Comparison of ENCODE assay signal across 8 cellular contexts in the genomic region with DNA sequence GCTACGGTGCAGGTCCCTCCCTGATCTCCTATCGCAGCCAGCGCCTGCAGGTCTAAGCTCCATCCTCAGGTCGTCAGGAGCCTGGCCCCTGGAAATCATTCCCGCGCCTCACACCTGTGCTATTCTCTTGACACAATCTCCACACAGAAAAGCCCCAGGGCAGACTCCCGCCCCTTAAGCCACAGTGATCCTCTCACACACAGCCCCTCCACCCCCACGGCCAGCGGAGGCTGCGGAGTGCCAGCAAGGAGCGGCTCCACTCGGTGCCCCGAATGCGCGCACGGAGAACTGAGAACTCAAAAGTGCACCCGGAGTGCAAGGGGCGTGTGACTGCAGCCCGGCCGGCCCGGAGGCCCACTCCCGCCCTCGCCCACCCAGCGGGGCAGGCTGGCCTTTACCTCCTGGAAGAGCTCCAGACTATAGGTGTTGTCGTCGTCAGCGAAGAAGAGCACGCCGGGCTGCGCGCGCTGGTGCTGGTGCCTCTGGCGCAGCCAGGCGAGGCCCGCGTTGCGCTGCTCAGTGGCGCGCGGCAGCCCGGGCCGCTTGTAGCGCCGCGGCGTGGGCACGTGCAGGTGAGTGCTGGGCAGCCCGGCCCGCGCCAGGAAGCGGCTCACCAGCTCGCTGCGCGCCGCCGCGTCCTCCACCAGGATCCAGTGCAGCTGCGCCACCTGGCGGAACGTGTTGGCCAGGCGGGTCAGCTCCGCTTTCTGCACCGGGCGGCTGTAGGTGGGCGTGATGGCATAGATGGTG. TPM values are rescaled to one million over a fixed set of nuclear protein-coding genes. Genes with fewer than 3 reads are reported as not detected.
DNase-seq lines count a peak whose midpoint lies in the region; ATAC-seq and TF ChIP-seq lines count a peak whose summit lies in the region.

No MANE protein-coding gene starts in this region.

- peak overlapping the region; percentile 100 for H3K4me2 ChIP-seq in hepatocyte

- H3K9me3 ChIP-seq in hepatocyte (ENCODE audit: low read depth) (no peaks in the 10 kb centered on the region), uterus (no peaks in the 10 kb centered on the region)

- no peak for TF ChIP-seq POLR2A in uterus (IDR thresholded peaks at IDR 0.05)

- DNase-seq in NCI-H1105 treated with DMSO at 0.1 percent for 48 hours (lab: John Stamatoyannopoulos, UW) (peak; percentile 89), anterior cingulate cortex (lab: John Stamatoyannopoulos, UW) (peak in 56 of 58 donors; percentile 14 to 89 (median 66)), hepatocyte (ENCODE audit: low spot score) (peak; percentile 94), uterus (peak; percentile 52 to 73)

- H3K36me3 ChIP-seq in hepatocyte (replicated peaks; ENCODE audit: insufficient read depth, low read depth) = no peaks in the 10 kb centered on the region
- no peaks in the 10 kb centered on the region for H3K36me3 ChIP-seq in rectal smooth muscle tissue (ENCODE audit: control insufficient read depth, insufficient read depth, low read length)
- no peaks in the 10 kb centered on the region for H3K36me3 ChIP-seq in uterus

- H3K4me3 ChIP-seq in hepatocyte (peak overlapping the region; percentile 77), rectal smooth muscle tissue (ENCODE audit: low read length) (peak overlapping the region; percentile 58), uterus (peak overlapping the region; percentile 25 to 38)

- H3K4me1 ChIP-seq in hepatocyte (ENCODE audit: insufficient read depth) (peaks cover 8% of the 10 kb centered on the region), rectal smooth muscle tissue (ENCODE audit: control insufficient read depth, insufficient read depth, low read length) (peaks cover 2% of the 10 kb centered on the region), uterus (peaks cover 0 to 13% of the 10 kb centered on the region in 2 donors)

- no peak overlapping the region for H3K9ac ChIP-seq in rectal smooth muscle tissue (ENCODE audit: low read length)

- no peaks in the 10 kb centered on the region for H3K9me3 Mint-ChIP-seq in T-helper 1 cell treated with Interleukin-12 subunit alpha and Interleukin-12 subunit beta and Interleukin-4 antibody, amounts not matched to agents 30 μg/mL and 1 μg/mL, for 36 hours

- 1% methylated on average over 58 of the region's 65 CpGs for WGBS in hepatocyte (ENCODE audit: low lambda C conversion rate, missing lambda C conversion rate)

- H3K27ac ChIP-seq in hepatocyte = no peak overlapping the region
- H3K27ac ChIP-seq in rectal smooth muscle tissue (ENCODE audit: low read depth, low read length) = no peak overlapping the region
- no peak overlapping the region for H3K27ac ChIP-seq in uterus

- peak overlapping the region; percentile 69 for H3K4me3 Mint-ChIP-seq in T-helper 1 cell treated with Interleukin-12 subunit alpha and Interleukin-12 subunit beta and Interleukin-4 antibody, amounts not matched to agents 30 μg/mL and 1 μg/mL, for 36 hours

- intact Hi-C loops in uterus (cut with DNase I; ENCODE audit: low total_unique reads) = loop anchor here (10.0 kb wide), 1 partner anchor 241 kb away; no protein-coding TSS in a partner anchor

- peak; percentile 96 for ATAC-seq in HG02678 (IDR thresholded peaks at IDR 0.05; ENCODE audit: unreplicated experiment)

- no peaks in the 10 kb centered on the region for H3K36me3 Mint-ChIP-seq in T-helper 1 cell treated with Interleukin-12 subunit alpha and Interleukin-12 subunit beta and Interleukin-4 antibody, amounts not matched to agents 30 μg/mL and 1 μg/mL, for 36 hours (ENCODE audit: low read depth)

- H3K27me3 ChIP-seq in hepatocyte (peaks cover 92% of the 10 kb centered on the region), rectal smooth muscle tissue (ENCODE audit: control insufficient read depth, insufficient read depth, low read length) (peaks cover 11% of the 10 kb centered on the region), uterus (no peaks in the 10 kb centered on the region)

- TF ChIP-seq CTCF in GM12874 (IDR thresholded peaks at IDR 0.05; ENCODE audit: insufficient read depth, low read depth, low read length) (peak; percentile 97), hepatocyte (IDR thresholded peaks at IDR 0.05; ENCODE audit: poor library complexity) (peak; percentile 88), uterus (IDR thresholded peaks at IDR 0.05) (peak; percentile 67 to 83 (median 74))

- peak overlapping the region; percentile 89 for H2AFZ ChIP-seq in hepatocyte

- H4K20me1 ChIP-seq in hepatocyte (ENCODE audit: insufficient read depth, poor library complexity, severe bottlenecking) = no peaks in the 10 kb centered on the region

- peaks cover 6% of the 10 kb centered on the region for H3K4me1 Mint-ChIP-seq in T-helper 1 cell treated with Interleukin-12 subunit alpha and Interleukin-12 subunit beta and Interleukin-4 antibody, amounts not matched to agents 30 μg/mL and 1 μg/mL, for 36 hours (ENCODE audit: low read depth)

- H3K27me3 Mint-ChIP-seq in T-helper 1 cell treated with Interleukin-12 subunit alpha and Interleukin-12 subunit beta and Interleukin-4 antibody, amounts not matched to agents 30 μg/mL and 1 μg/mL, for 36 hours (ENCODE audit: low read depth) = peaks cover 80% of the 10 kb centered on the region

- no peaks in the 10 kb centered on the region for H3K9me2 ChIP-seq in hepatocyte (replicated peaks; ENCODE audit: insufficient read depth)

- H3K27ac Mint-ChIP-seq in T-helper 1 cell treated with Interleukin-12 subunit alpha and Interleukin-12 subunit beta and Interleukin-4 antibody, amounts not matched to agents 30 μg/mL and 1 μg/mL, for 36 hours = no peak overlapping the region

- H3K79me2 ChIP-seq in hepatocyte = no peaks in the 10 kb centered on the region

RNA-seq across cellular contexts. Expression of gene B3GAT2, which starts 1.2 kb away (rescaled TPM):
- total RNA-seq in hepatocyte (0.12 and 0.17 TPM in 2 replicates), uterus (under 1 TPM in 2 of 4 donors, not detected in 2; 0.18 to 0.76 TPM)
- 0.82 and 0.88 TPM in 2 replicates for polyA plus RNA-seq in hepatocyte
